ENCODE assay signal across 10 cellular contexts in the genomic region with DNA sequence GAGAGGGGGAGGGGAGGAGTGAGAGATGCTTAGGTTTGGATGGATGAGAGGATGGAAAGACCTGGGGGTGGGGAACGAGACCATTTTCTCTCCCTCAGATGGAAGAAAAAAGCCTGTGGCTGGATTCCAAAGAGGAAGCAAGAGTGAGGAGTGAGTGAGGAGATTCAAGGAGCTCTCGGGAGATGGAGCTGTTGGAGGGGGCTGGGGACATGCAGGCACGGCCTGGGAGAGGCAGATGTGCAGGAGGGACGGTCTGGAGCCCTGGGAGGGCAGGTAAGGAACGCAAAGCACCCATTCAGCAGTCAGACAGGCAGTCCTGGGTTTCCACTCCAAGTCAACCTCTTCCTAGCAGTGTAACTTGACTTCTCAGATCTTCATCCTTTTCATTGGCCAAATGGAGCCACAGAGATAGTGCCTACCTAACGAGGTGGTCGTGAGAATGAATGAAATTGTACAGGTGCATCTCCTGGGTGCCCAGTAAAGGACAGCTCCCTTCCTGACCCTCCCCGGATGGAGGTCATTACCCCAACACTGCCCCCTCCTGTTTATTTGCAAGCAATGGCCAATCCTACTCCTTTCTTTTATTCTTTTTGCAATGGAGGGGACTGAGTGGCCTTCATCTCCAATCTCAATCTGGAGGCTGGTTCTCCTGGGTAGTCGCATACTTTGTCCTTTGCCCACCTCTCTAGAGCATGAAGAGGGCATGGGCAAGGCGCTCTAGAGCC. TPM values are rescaled to one million over a fixed set of nuclear protein-coding genes. Genes with fewer than 3 reads are reported as not detected.
DNase-seq lines count a peak whose midpoint lies in the region; ATAC-seq, FAIRE-seq and TF ChIP-seq lines count a peak whose summit lies in the region.
"Had no signal": no experiment of that assay in that cellular context is flagged by ENCODE, and none has a peak within 500 bp of the region (broad histone marks: within the 10 kb centered on the region; RNA-seq: fewer than 3 reads in every experiment).

No MANE protein-coding gene starts in this region.

- peak; percentile 19 for ATAC-seq in central memory CD8-positive, alpha-beta T cell (replicated peaks; ENCODE audit: extremely low read depth, poor library complexity, severe bottlenecking)
- ATAC-seq in pancreas = peak in 3 of 4 donors; percentile 68 to 87 (median 69)
- no peak for ATAC-seq in HG03095 (IDR thresholded peaks at IDR 0.05; ENCODE audit: unreplicated experiment)

- no peaks in the 10 kb centered on the region for H3K9me3 ChIP-seq in pancreas

- 41 to 42% methylated on average over 10 of the region's 10 CpGs for WGBS in pancreas, 2 donors

- H3K4me3 ChIP-seq in LNCaP clone FGC (ENCODE audit: low read depth, low read length) (no peak overlapping the region), pancreas (no peak overlapping the region)

- intact Hi-C loops in pancreas (cut with DNase I) = no loop called here

- TF ChIP-seq CTCF in LNCaP clone FGC (IDR thresholded peaks at IDR 0.05; ENCODE audit: control insufficient read depth, extremely low read depth, insufficient read depth) = peak; percentile 45
- peak in 1 of 4 donors; percentile 13 for TF ChIP-seq CTCF in pancreas (IDR thresholded peaks at IDR 0.05)

- H3K27ac Mint-ChIP-seq in central memory CD8-positive, alpha-beta T cell (ENCODE audit: low read depth) = no peak overlapping the region

- peaks cover 21% of the 10 kb centered on the region for H3K27me3 Mint-ChIP-seq in central memory CD8-positive, alpha-beta T cell

- H3K4me3 Mint-ChIP-seq in central memory CD8-positive, alpha-beta T cell = no peak overlapping the region

- no peaks in the 10 kb centered on the region for H3K27me3 ChIP-seq in pancreas

- peak; percentile 10 for DNase-seq in NCI-H1092 treated with DMSO at 0.1 percent for 48 hours (lab: John Stamatoyannopoulos, UW)
- DNase-seq in NCI-H1092 (lab: John Stamatoyannopoulos, UW) = no peak
- DNase-seq in LNCaP clone FGC (ENCODE audit: low read depth) = no peak
- no peak for DNase-seq in central memory CD8-positive, alpha-beta T cell (ENCODE audit: low spot score in 2 of 2)
- DNase-seq in pancreas = no peak
- no peak for DNase-seq in AG20443 (ENCODE audit: low spot score)
- DNase-seq in GDM1 (lab: John Stamatoyannopoulos, UW) = no peak

- H3K36me3 ChIP-seq in pancreas = no peaks in the 10 kb centered on the region

- FAIRE-seq in pancreas (lab: Jason Lieb, UNC) = no peak
- FAIRE-seq: endometrium, TTC549 had no signal

- no peaks in the 10 kb centered on the region for H3K9me3 Mint-ChIP-seq in central memory CD8-positive, alpha-beta T cell

- H3K4me1 Mint-ChIP-seq in central memory CD8-positive, alpha-beta T cell = no peaks in the 10 kb centered on the region

- no peak overlapping the region for H3K27ac ChIP-seq in pancreas

- H3K4me1 ChIP-seq in pancreas = no peaks in the 10 kb centered on the region

- no peaks in the 10 kb centered on the region for H3K36me3 Mint-ChIP-seq in central memory CD8-positive, alpha-beta T cell (ENCODE audit: insufficient read depth)

RNA-seq across cellular contexts. Expression of a gene that starts 52.2 kb away (rescaled TPM):
- total RNA-seq in pancreas = 10 to 100 TPM; 12.0 to 30.7 (median 16.2) TPM
- 10 to 100 TPM in 1 of 2 donors, 1 to 10 TPM in 1; 6.8 to 10.1 TPM for polyA plus RNA-seq in pancreas
